Comparison of ENCODE assay signal across 13 cellular contexts in the genomic region with DNA sequence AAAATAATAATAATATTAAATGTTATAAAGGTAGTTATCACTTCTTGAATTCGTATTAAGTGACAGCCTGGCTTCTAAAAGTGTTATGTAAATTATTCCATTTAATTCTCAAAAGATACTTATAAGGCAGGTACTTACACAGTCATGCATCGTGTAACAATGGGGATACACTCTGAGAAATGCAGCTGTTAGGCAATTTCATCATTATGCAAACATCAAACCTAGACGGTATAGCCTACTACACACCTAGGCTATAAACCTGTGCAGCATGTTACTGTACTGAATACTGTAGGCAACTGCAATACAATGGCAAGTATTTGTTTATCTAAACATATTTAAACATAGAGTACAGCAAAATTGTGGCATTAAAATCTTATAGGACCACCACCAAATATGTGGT. TPM values are rescaled to one million over a fixed set of nuclear protein-coding genes. Genes with fewer than 3 reads are reported as not detected.
A peak's percentile ranks its signal among the peaks of the same experiment; 100 is the strongest.
DNase-seq lines count a peak whose midpoint lies in the region; ATAC-seq and TF ChIP-seq lines count a peak whose summit lies in the region.
"Had no signal": no experiment of that assay in that cellular context is flagged by ENCODE, and none has a peak within 500 bp of the region (broad histone marks: within the 10 kb centered on the region; RNA-seq: fewer than 3 reads in every experiment).

No MANE protein-coding gene starts in this region.

- H3K27me3 ChIP-seq in breast epithelium (no peaks in the 10 kb centered on the region), tibial nerve (no peaks in the 10 kb centered on the region)
- H3K27me3 ChIP-seq: BE2C, brain microvascular endothelial cell had no signal

- no TSS peak for BruUV-seq in MCF 10A (replicated peaks; lab: Mats Ljungman, UMichigan)

- H3K4me3 ChIP-seq in breast epithelium (peak overlapping the region; percentile 50 to 73 (median 58)), tibial nerve (peak overlapping the region in 2 of 4 donors; percentile 41 to 68)

- H3K27ac ChIP-seq in breast epithelium (peak overlapping the region; percentile 75 to 85), tibial nerve (peak overlapping the region; percentile 38 to 93 (median 82))
- H3K27ac ChIP-seq: brain microvascular endothelial cell had no signal

- CTCF ChIA-PET in MCF 10A (lab: Yijun Ruan, JAX), result no interaction called here

- TF ChIP-seq EP300 in tibial nerve (IDR thresholded peaks at IDR 0.05), result no peak

- no peak overlapping the region for H3K4me3 Mint-ChIP-seq in MCF 10A (ENCODE audit: unreplicated experiment)
- peak overlapping the region; percentile 86 for H3K4me3 Mint-ChIP-seq in activated T-helper 1 cell treated with anti-CD3 and anti-CD28 coated beads, Interleukin-12 subunit alpha, Interleukin-12 subunit beta, Interleukin-2, Interleukin-4 antibody, amounts not matched to agents 30 ng/mL and 10 ng/mL and 1 ng/mL, durations not matched to agents 14 hours and 24 hours and 36 hours

- no peak for DNase-seq in breast epithelium (ENCODE audit: low spot score in 2 of 2)
- DNase-seq in MCF 10A (ENCODE audit: unreplicated experiment), result no peak
- no peak for DNase-seq in activated T-helper 1 cell treated with anti-CD3 and anti-CD28 coated beads, Interleukin-12 subunit alpha, Interleukin-12 subunit beta, Interleukin-2, Interleukin-4 antibody, amounts not matched to agents 30 ng/mL and 10 ng/mL and 1 ng/mL, durations not matched to agents 14 hours and 24 hours and 36 hours (ENCODE audit: low spot score)
- no peak for DNase-seq in left colon
- no peak for DNase-seq in tibial nerve (ENCODE audit: low spot score in 2 of 2)
- DNase-seq in COLO668 (lab: John Stamatoyannopoulos, UW; ENCODE audit: unreplicated experiment), result no peak
- no peak for DNase-seq in cerebellum (ENCODE audit: low spot score)
- DNase-seq in GM19240 (ENCODE audit: insufficient read length, low spot score), result no peak
- DNase-seq: BE2C, brain microvascular endothelial cell had no signal

- no peaks in the 10 kb centered on the region for H3K36me3 Mint-ChIP-seq in MCF 10A (ENCODE audit: insufficient read depth, unreplicated experiment)
- H3K36me3 Mint-ChIP-seq in activated T-helper 1 cell treated with anti-CD3 and anti-CD28 coated beads, Interleukin-12 subunit alpha, Interleukin-12 subunit beta, Interleukin-2, Interleukin-4 antibody, amounts not matched to agents 30 ng/mL and 10 ng/mL and 1 ng/mL, durations not matched to agents 14 hours and 24 hours and 36 hours (ENCODE audit: low read depth), result peaks cover 11% of the 10 kb centered on the region

- POLR2A ChIA-PET in MCF 10A (lab: Yijun Ruan, JAX), result interaction anchor here (0.9 to 3.1 kb wide), 6 partner anchors 9 to 142 kb away, joined by 3 to 51 read pairs (median 10); a partner anchor contains a TSS

- intact Hi-C loops in breast epithelium (cut with DNase I; ENCODE audit: low total_unique reads), result no loop called here
- intact Hi-C loops in MCF 10A (cut with micrococcal nuclease), result no loop called here
- intact Hi-C loops in activated T-helper 1 cell treated with anti-CD3 and anti-CD28 coated beads, Interleukin-12 subunit alpha, Interleukin-12 subunit beta, Interleukin-2, Interleukin-4 antibody, amounts not matched to agents 30 ng/mL and 10 ng/mL and 1 ng/mL, durations not matched to agents 14 hours and 24 hours and 36 hours (cut with micrococcal nuclease), result loop anchor here (5.0 kb wide), 1 partner anchor 392 kb away; no protein-coding TSS in a partner anchor
- intact Hi-C loops in left colon (cut with DNase I, micrococcal nuclease), result no loop called here

- no peak for TF ChIP-seq POLR2A in breast epithelium (IDR thresholded peaks at IDR 0.05)
- TF ChIP-seq POLR2A in tibial nerve (IDR thresholded peaks at IDR 0.05), result no peak

- no peak for TF ChIP-seq CTCF in breast epithelium (IDR thresholded peaks at IDR 0.05)
- TF ChIP-seq CTCF in MCF 10A (IDR thresholded peaks at IDR 0.05; ENCODE audit: unreplicated experiment), result no peak
- TF ChIP-seq CTCF in tibial nerve (IDR thresholded peaks at IDR 0.05), result no peak

- H3K9me3 Mint-ChIP-seq in MCF 10A (ENCODE audit: unreplicated experiment), result no peaks in the 10 kb centered on the region
- peaks cover 5% of the 10 kb centered on the region for H3K9me3 Mint-ChIP-seq in activated T-helper 1 cell treated with anti-CD3 and anti-CD28 coated beads, Interleukin-12 subunit alpha, Interleukin-12 subunit beta, Interleukin-2, Interleukin-4 antibody, amounts not matched to agents 30 ng/mL and 10 ng/mL and 1 ng/mL, durations not matched to agents 14 hours and 24 hours and 36 hours
- H3K9me3 Mint-ChIP-seq: T-helper 1 cell treated with Interleukin-12 subunit alpha and Interleukin-12 subunit beta and Interleukin-4 antibody, amounts not matched to agents 30 μg/mL and 1 μg/mL, for 36 hours had no signal

- H3K9me3 ChIP-seq in breast epithelium (no peaks in the 10 kb centered on the region), tibial nerve (peaks cover 0 to 7% (median 0%) of the 10 kb centered on the region in 4 donors)
- H3K9me3 ChIP-seq: BE2C had no signal

- ATAC-seq in left colon, result peak; percentile 79

- 19 to 21% methylated on average over 3 of the region's 3 CpGs for WGBS in tibial nerve, 2 donors

- H3K36me3 ChIP-seq in breast epithelium (no peaks in the 10 kb centered on the region), tibial nerve (peaks cover 0 to 10% (median 0%) of the 10 kb centered on the region in 3 donors)
- H3K36me3 ChIP-seq: BE2C, brain microvascular endothelial cell had no signal

- H3K4me1 ChIP-seq in breast epithelium (no peaks in the 10 kb centered on the region), tibial nerve (peaks cover 0 to 63% (median 16%) of the 10 kb centered on the region in 4 donors)

- H3K27me3 Mint-ChIP-seq in MCF 10A (ENCODE audit: insufficient read depth, unreplicated experiment), result no peaks in the 10 kb centered on the region
- H3K27me3 Mint-ChIP-seq in activated T-helper 1 cell treated with anti-CD3 and anti-CD28 coated beads, Interleukin-12 subunit alpha, Interleukin-12 subunit beta, Interleukin-2, Interleukin-4 antibody, amounts not matched to agents 30 ng/mL and 10 ng/mL and 1 ng/mL, durations not matched to agents 14 hours and 24 hours and 36 hours (ENCODE audit: insufficient read depth), result no peaks in the 10 kb centered on the region
- H3K27me3 Mint-ChIP-seq: progenitor cell of endocrine pancreas had no signal

- no peak overlapping the region for H3K27ac Mint-ChIP-seq in MCF 10A (ENCODE audit: low read depth, unreplicated experiment)
- H3K27ac Mint-ChIP-seq in activated T-helper 1 cell treated with anti-CD3 and anti-CD28 coated beads, Interleukin-12 subunit alpha, Interleukin-12 subunit beta, Interleukin-2, Interleukin-4 antibody, amounts not matched to agents 30 ng/mL and 10 ng/mL and 1 ng/mL, durations not matched to agents 14 hours and 24 hours and 36 hours, result no peak overlapping the region
- H3K27ac Mint-ChIP-seq: progenitor cell of endocrine pancreas had no signal

- no peaks in the 10 kb centered on the region for H3K4me1 Mint-ChIP-seq in MCF 10A (ENCODE audit: insufficient read depth, unreplicated experiment)
- peaks cover 56% of the 10 kb centered on the region for H3K4me1 Mint-ChIP-seq in activated T-helper 1 cell treated with anti-CD3 and anti-CD28 coated beads, Interleukin-12 subunit alpha, Interleukin-12 subunit beta, Interleukin-2, Interleukin-4 antibody, amounts not matched to agents 30 ng/mL and 10 ng/mL and 1 ng/mL, durations not matched to agents 14 hours and 24 hours and 36 hours (ENCODE audit: low read depth)

RNA-seq across cellular contexts. Expression of a gene that starts 1.5 kb away (rescaled TPM):
- total RNA-seq in breast epithelium (10 to 100 TPM; 10.2 to 13.9 (median 11.4) TPM), MCF 10A (2022) (0.17 and 0.26 TPM in 2 replicates), left colon (1 to 10 TPM; 6.1 to 6.8 TPM), tibial nerve (10 to 100 TPM in 3 of 4 donors, 1 to 10 TPM in 1; 7.2 to 17.0 (median 13.9) TPM), cerebellum (5.1 TPM)
- 0.39 and 0.59 TPM in 2 replicates for total RNA-seq in activated T-helper 1 cell treated with anti-CD3 and anti-CD28 coated beads, Interleukin-12 subunit alpha, Interleukin-12 subunit beta, Interleukin-2, Interleukin-4 antibody, amounts not matched to agents 30 ng/mL and 10 ng/mL and 1 ng/mL, durations not matched to agents 14 hours and 24 hours and 36 hours

RNA-seq across cellular contexts. Expression of a gene that starts 16.0 kb away (rescaled TPM):
- total RNA-seq in breast epithelium, result not detected
- total RNA-seq in MCF 10A (2022), result not detected in 2 replicates
- not detected in 2 replicates for total RNA-seq in activated T-helper 1 cell treated with anti-CD3 and anti-CD28 coated beads, Interleukin-12 subunit alpha, Interleukin-12 subunit beta, Interleukin-2, Interleukin-4 antibody, amounts not matched to agents 30 ng/mL and 10 ng/mL and 1 ng/mL, durations not matched to agents 14 hours and 24 hours and 36 hours
- not detected for total RNA-seq in left colon
- total RNA-seq in tibial nerve, result not detected
- total RNA-seq in cerebellum, result 0.82 TPM
- total RNA-seq: left lobe of liver, progenitor cell of endocrine pancreas had no signal

RNA-seq across cellular contexts. Expression of a gene that starts 20.5 kb away (rescaled TPM):
- total RNA-seq in breast epithelium, result 10 to 100 TPM; 13.8 to 19.7 (median 16.0) TPM
- 11.2 and 12.8 TPM in 2 replicates for total RNA-seq in MCF 10A (2022)
- 8.7 TPM in 2 replicates for total RNA-seq in activated T-helper 1 cell treated with anti-CD3 and anti-CD28 coated beads, Interleukin-12 subunit alpha, Interleukin-12 subunit beta, Interleukin-2, Interleukin-4 antibody, amounts not matched to agents 30 ng/mL and 10 ng/mL and 1 ng/mL, durations not matched to agents 14 hours and 24 hours and 36 hours
- 10 to 100 TPM; 10.2 to 10.6 TPM for total RNA-seq in left colon
- 10 to 100 TPM; 16.2 to 25.3 (median 21.9) TPM for total RNA-seq in tibial nerve
- total RNA-seq in cerebellum, result 35.0 TPM
